ENCODE assay signal across 21 cellular contexts in genomic region chr7:24024276-24024675, GRCh38.
DNase-seq lines count a peak whose midpoint lies in the region; ATAC-seq, FAIRE-seq and TF ChIP-seq lines count a peak whose summit lies in the region.
"Had no signal": no experiment of that assay in that cellular context is flagged by ENCODE, and none has a peak within 500 bp of the region (broad histone marks: within the 10 kb centered on the region; RNA-seq: fewer than 3 reads in every experiment).

No MANE protein-coding gene starts in this region.

- H2BK12ac ChIP-seq in H1 (ENCODE audit: low read depth, low read length): no peak overlapping the region

- H3K4me1 ChIP-seq in BLaER1 treated with 17β-estradiol and CSF1 and Interleukin-3, amounts not matched to agents 10 nM and 100 nM: peaks cover 12 to 36% (median 14%) of the 10 kb centered on the region in 10 experiments
- H3K4me1 ChIP-seq in HUES64 (ENCODE audit: insufficient read depth, low read length) (peaks cover 17% of the 10 kb centered on the region), H1 (replicated peaks in 1 of 4; ENCODE audit: control insufficient read depth in 3 of 4, insufficient read depth in 4 of 4, low read length in 3 of 4) (peaks cover 0 to 14% (median 4%) of the 10 kb centered on the region in 4 experiments; a peak in 3 of 7 replicates), neuron (ENCODE audit: insufficient read depth, low read length) (peaks cover 6% of the 10 kb centered on the region)
- H3K4me1 ChIP-seq: Caco-2 had no signal

- 0 out of 22 replicates have a peak, but pooled peaks cover 0 to 5% (median 0%) of the 10 kb centered on the region in 11 experiments for H3K9me3 ChIP-seq in BLaER1 treated with 17β-estradiol and CSF1 and Interleukin-3, amounts not matched to agents 10 nM and 100 nM (replicated peaks in 1 of 11)
- no peaks in the 10 kb centered on the region for H3K9me3 ChIP-seq in HUES64 (ENCODE audit: insufficient read depth, low read depth, low read length)
- no peaks in the 10 kb centered on the region for H3K9me3 ChIP-seq in H1 (ENCODE audit: insufficient read depth in 2 of 2, low read depth in 1 of 2, low read length in 1 of 2)
- H3K9me3 ChIP-seq in neuron (ENCODE audit: low read length): no peaks in the 10 kb centered on the region
- H3K9me3 ChIP-seq: Caco-2, MG63 had no signal

- no peak overlapping the region for H3K18ac ChIP-seq in H1 (ENCODE audit: extremely low read depth, low read length)

- no peak overlapping the region for H2BK15ac ChIP-seq in H1 (ENCODE audit: low read length)

- ATAC-seq in HG03045 (IDR thresholded peaks at IDR 0.05; ENCODE audit: unreplicated experiment): no peak

- H2BK5ac ChIP-seq in H1 (ENCODE audit: low read depth, low read length): no peak overlapping the region

- H3K27me3 ChIP-seq in BLaER1 treated with 17β-estradiol and CSF1 and Interleukin-3, amounts not matched to agents 10 nM and 100 nM: no peaks in the 10 kb centered on the region
- no peaks in the 10 kb centered on the region for H3K27me3 ChIP-seq in HUES64 (ENCODE audit: insufficient read depth, low read length)
- H3K27me3 ChIP-seq in H1 (replicated peaks in 1 of 4; ENCODE audit: control insufficient read depth in 3 of 4, extremely low read depth in 1 of 4, insufficient read depth in 3 of 4, low read length in 3 of 4): no peaks in the 10 kb centered on the region
- H3K27me3 ChIP-seq in neuron (ENCODE audit: insufficient read depth, low read length): no peaks in the 10 kb centered on the region
- H3K27me3 ChIP-seq: MG63 had no signal

- no peak overlapping the region for H3K56ac ChIP-seq in H1 (replicated peaks; ENCODE audit: insufficient read length, low read depth, low read length)

- TF ChIP-seq EP300 in H1 (IDR thresholded peaks at IDR 0.05; ENCODE audit: borderline replicate concordance in 1 of 2, low read depth in 2 of 2, low read length in 2 of 2): no peak

- peak overlapping the region in 2 of 11 experiments; percentile 10 to 33; a peak in 2 of 22 replicates for H3K9ac ChIP-seq in BLaER1 treated with 17β-estradiol and CSF1 and Interleukin-3, amounts not matched to agents 10 nM and 100 nM
- peak overlapping the region; percentile 20; the same call in 1 of the 2 replicates for H3K9ac ChIP-seq in HUES64 (ENCODE audit: low read depth, low read length)
- H3K9ac ChIP-seq in H1 (replicated peaks in 1 of 4; ENCODE audit: extremely low read depth in 1 of 4, low read depth in 3 of 4, low read length in 3 of 4): no peak overlapping the region

- FAIRE-seq in H1 (lab: Jason Lieb, UNC): no peak

- no peak overlapping the region for H2BK120ac ChIP-seq in H1 (replicated peaks; ENCODE audit: low read depth, low read length)

- H4K91ac ChIP-seq in H1 (replicated peaks; ENCODE audit: insufficient read length, low read length): no peak overlapping the region

- WGBS in HUES64: 80% methylated on average over 2 of the region's 2 CpGs
- WGBS in H1 (ENCODE audit: extremely low coverage in 1 of 2, insufficient coverage in 1 of 2, insufficient read length in 1 of 2, insufficient replicate concordance in 2 of 2, low coverage in 1 of 2, low lambda C conversion rate in 2 of 2, missing lambda C conversion rate in 1 of 2), 2 experiments: 87% methylated on average over 2 of the region's 2 CpGs; no CpG with 5 or more reads in 1 of the 2 experiments

- no peak for TF ChIP-seq POLR2A in H1 (IDR thresholded peaks at IDR 0.05; ENCODE audit: control extremely low read depth in 1 of 2, low read depth in 2 of 2, low read length in 2 of 2)

- no peak for TF ChIP-seq RAD21 in H1 (IDR thresholded peaks at IDR 0.05 in 1 of 2, conservative IDR thresholded peaks at IDR 0.05 in 1 of 2; ENCODE audit: low read depth in 2 of 2, low read length in 2 of 2)

- no peaks in the 10 kb centered on the region for H3K79me1 ChIP-seq in H1 (ENCODE audit: low read depth, low read length)

- POLR2A ChIA-PET in H1 (lab: Charles Lee; ENCODE audit: partially characterized antibody): no interaction called here

- H2AFZ ChIP-seq in H1 (ENCODE audit: low read length) (peak overlapping the region; percentile 25; the same call in 1 of the 2 replicates), neuron (ENCODE audit: low read depth, low read length) (no peak overlapping the region)

- no peak overlapping the region for H2AK5ac ChIP-seq in H1 (ENCODE audit: low read depth, low read length)

- TF ChIP-seq CTCF in H1 (IDR thresholded peaks at IDR 0.05; ENCODE audit: control extremely low read depth in 1 of 3, insufficient read depth in 1 of 3, low read depth in 1 of 3, low read length in 3 of 3): no peak

- peak overlapping the region in 7 of 11 experiments; percentile 11 to 57 (median 30); a peak in 10 of 22 replicates for H3K27ac ChIP-seq in BLaER1 treated with 17β-estradiol and CSF1 and Interleukin-3, amounts not matched to agents 10 nM and 100 nM
- H3K27ac ChIP-seq in HUES64 (ENCODE audit: low read depth, low read length) (peak overlapping the region; percentile 27; the same call in 1 of the 2 replicates), H1 (ENCODE audit: low read depth, low read length) (no peak overlapping the region)

- H3K36me3 ChIP-seq in BLaER1 treated with 17β-estradiol and CSF1 and Interleukin-3, amounts not matched to agents 10 nM and 100 nM: no peaks in the 10 kb centered on the region
- H3K36me3 ChIP-seq in HUES64 (ENCODE audit: insufficient read depth, low read length) (no peaks in the 10 kb centered on the region), H1 (ENCODE audit: control insufficient read depth in 2 of 4, insufficient read depth in 4 of 4, low read length in 3 of 4) (no peaks in the 10 kb centered on the region), neuron (ENCODE audit: insufficient read depth, low read length) (no peaks in the 10 kb centered on the region)
- H3K36me3 ChIP-seq: MG63 had no signal

- H4K5ac ChIP-seq in H1 (ENCODE audit: insufficient read length, low read depth, low read length): no peak overlapping the region

- peak overlapping the region; percentile 39 to 72 (median 65) for H3K4me2 ChIP-seq in BLaER1 treated with 17β-estradiol and CSF1 and Interleukin-3, amounts not matched to agents 10 nM and 100 nM
- H3K4me2 ChIP-seq in H1 (ENCODE audit: insufficient read depth in 1 of 2, low read depth in 2 of 2, low read length in 2 of 2): no peak overlapping the region

- H2BK20ac ChIP-seq in H1 (ENCODE audit: low read length): no peak overlapping the region

- H3K14ac ChIP-seq in H1 (ENCODE audit: insufficient read length): no peak overlapping the region

- no peaks in the 10 kb centered on the region for H4K20me1 ChIP-seq in BLaER1 treated with 17β-estradiol and CSF1 and Interleukin-3, amounts not matched to agents 10 nM and 100 nM
- H4K20me1 ChIP-seq in H1 (replicated peaks in 1 of 2; ENCODE audit: control insufficient read depth in 1 of 2, insufficient read depth in 2 of 2, low read length in 2 of 2): no peaks in the 10 kb centered on the region

- H3K23me2 ChIP-seq in H1 (ENCODE audit: low read depth, low read length): 0 out of 2 replicates have a peak, but pooled peaks cover 4% of the 10 kb centered on the region

- no peak overlapping the region for H3K4me3 ChIP-seq in BLaER1 treated with 17β-estradiol and CSF1 and Interleukin-3, amounts not matched to agents 10 nM and 100 nM
- H3K4me3 ChIP-seq in HUES64 (ENCODE audit: low read length) (no peak overlapping the region), H1 (ENCODE audit: extremely low read depth in 1 of 4, insufficient read depth in 2 of 4, low read depth in 3 of 4, low read length in 4 of 4) (no peak overlapping the region), neuron (ENCODE audit: low read length) (peak overlapping the region; percentile 3)
- H3K4me3 ChIP-seq: MG63 had no signal

- H3K4ac ChIP-seq in H1 (replicated peaks; ENCODE audit: insufficient read length, low read depth, low read length): no peak overlapping the region

- H4K8ac ChIP-seq in H1 (ENCODE audit: extremely low read depth, insufficient read depth, low read length): no peak overlapping the region

- CTCF ChIA-PET in H1 (lab: Charles Lee; ENCODE audit: partially characterized antibody): no interaction called here

- H3K79me2 ChIP-seq in H1 (ENCODE audit: control insufficient read depth in 1 of 2, insufficient read depth in 2 of 2, low read length in 2 of 2): no peaks in the 10 kb centered on the region

- DNase-seq in H1 (ENCODE audit: low read depth in 1 of 2, low spot score in 2 of 2): no peak
- no peak for DNase-seq in COLO829 (ENCODE audit: low spot score)
- no peak for DNase-seq in GM03348 (ENCODE audit: low spot score)
- DNase-seq in NCI-H2196 (lab: John Stamatoyannopoulos, UW; ENCODE audit: unreplicated experiment): no peak
- DNase-seq: ACHN; AML-193; Caco-2; CD4-positive, CD25-positive, alpha-beta regulatory T cell; GOT3; Karpas-422; MG63; NCI-H1048; NCI-H1436; NCI-H1930; NCI-H510A; NCI-H774; SHP77 treated with DMSO at 0.1 percent for 48 hours had no signal

- no peak overlapping the region for H3K23ac ChIP-seq in H1 (ENCODE audit: insufficient read length)

TF ChIP-seq in H1, 55 proteins besides CTCF, POLR2A, EP300 and RAD21:
- no peak for TF ChIP-seq KDM5A (IDR thresholded peaks at IDR 0.05; ENCODE audit: low read length)
- no peak for TF ChIP-seq TAF1 (IDR thresholded peaks at IDR 0.05; ENCODE audit: low read depth, low read length)
- TF ChIP-seq SAP30 (IDR thresholded peaks at IDR 0.05; ENCODE audit: insufficient read depth, insufficient replicate concordance, low read length): no peak
- no peak for TF ChIP-seq E2F6 (IDR thresholded peaks at IDR 0.05)
- no peak for TF ChIP-seq SIN3A (conservative IDR thresholded peaks at IDR 0.05 in 1 of 2, IDR thresholded peaks at IDR 0.05 in 1 of 2; ENCODE audit: low read depth in 1 of 2, low read length in 2 of 2)
- TF ChIP-seq RXRA (IDR thresholded peaks at IDR 0.05; ENCODE audit: insufficient read depth, low read depth, low read length): no peak
- TF ChIP-seq ZNF274 (IDR thresholded peaks at IDR 0.05; ENCODE audit: borderline replicate concordance, extremely low read depth, low read length): no peak
- TF ChIP-seq RFX5 (IDR thresholded peaks at IDR 0.05; ENCODE audit: borderline replicate concordance, low read depth, low read length): no peak
- no peak for TF ChIP-seq KDM4A (IDR thresholded peaks at IDR 0.05; ENCODE audit: low read depth, low read length, severe bottlenecking)
- no peak for TF ChIP-seq SP4 (IDR thresholded peaks at IDR 0.05; ENCODE audit: low read length)
- TF ChIP-seq BCL11A (IDR thresholded peaks at IDR 0.05; ENCODE audit: low read depth in 2 of 2, low read length in 2 of 2): no peak
- no peak for TF ChIP-seq SP2 (IDR thresholded peaks at IDR 0.05; ENCODE audit: low read length)
- no peak for TF ChIP-seq SIX5 (IDR thresholded peaks at IDR 0.05; ENCODE audit: low read depth, low read length)

Comparison
In these comparisons a context has a peak if more than half of its experiments do, and no peak if none do; other contexts are left out.
1. H3K4me2 ChIP-seq: peak in BLaER1 treated with 17β-estradiol and CSF1 and Interleukin-3, amounts not matched to agents 10 nM and 100 nM (11 of 11); none in H1 (0 of 2).